Comparison of ENCODE assay signal across 8 cellular contexts in genomic region chr6:34027445-34027936, GRCh38.
DNase-seq lines count a peak whose midpoint lies in the region; ATAC-seq and TF ChIP-seq lines count a peak whose summit lies in the region.

No MANE protein-coding gene starts in this region.

- CTCF ChIA-PET in activated CD4-positive, alpha-beta memory T cell treated with anti-CD3 and anti-CD28 coated beads for 36 hours (lab: Charles Lee), result interaction anchor here (0.5 to 6.9 kb wide), 31 partner anchors 8 to 842 kb away, joined by 3 to 254 read pairs (median 4); partner anchors contain the start of genes IP6K3, LEMD2 and UQCC2

- no peaks in the 10 kb centered on the region for H3K36me3 Mint-ChIP-seq in activated CD4-positive, alpha-beta memory T cell treated with anti-CD3 and anti-CD28 coated beads for 36 hours
- H3K36me3 Mint-ChIP-seq in effector memory CD8-positive, alpha-beta T cell (ENCODE audit: insufficient read depth), result peaks cover 2% of the 10 kb centered on the region
- no peaks in the 10 kb centered on the region for H3K36me3 Mint-ChIP-seq in natural killer cell

- intact Hi-C loops in activated CD4-positive, alpha-beta memory T cell treated with anti-CD3 and anti-CD28 coated beads for 36 hours (cut with micrococcal nuclease), result loop anchor here (1.0 to 5.0 kb wide), 3 partner anchors 170 to 283 kb away; no protein-coding TSS in a partner anchor
- intact Hi-C loops in natural killer cell (cut with micrococcal nuclease), result loop anchor here (1.0 to 2.0 kb wide), 3 partner anchors 173 to 283 kb away; no protein-coding TSS in a partner anchor

- no peak overlapping the region for H3K4me3 Mint-ChIP-seq in activated CD4-positive, alpha-beta memory T cell treated with anti-CD3 and anti-CD28 coated beads for 36 hours
- H3K4me3 Mint-ChIP-seq in effector memory CD8-positive, alpha-beta T cell, result no peak overlapping the region
- H3K4me3 Mint-ChIP-seq in natural killer cell, result no peak overlapping the region
- H3K4me3 Mint-ChIP-seq in stimulated activated naive CD8-positive, alpha-beta T cell treated with anti-CD3 and anti-CD28 coated beads, Interleukin-15, amount 100 ng/mL, for 72 hours, result no peak overlapping the region

- POLR2A ChIA-PET in activated CD4-positive, alpha-beta memory T cell treated with anti-CD3 and anti-CD28 coated beads for 36 hours (lab: Charles Lee), result interaction anchor here (1.0 to 1.6 kb wide), 2 partner anchors 255 to 258 kb away, joined by 3 to 7 read pairs; no protein-coding TSS in a partner anchor

- H3K9me3 Mint-ChIP-seq in activated CD4-positive, alpha-beta memory T cell treated with anti-CD3 and anti-CD28 coated beads for 36 hours, result no peaks in the 10 kb centered on the region
- no peaks in the 10 kb centered on the region for H3K9me3 Mint-ChIP-seq in effector memory CD8-positive, alpha-beta T cell
- no peaks in the 10 kb centered on the region for H3K9me3 Mint-ChIP-seq in natural killer cell
- no peaks in the 10 kb centered on the region for H3K9me3 Mint-ChIP-seq in stimulated activated naive CD8-positive, alpha-beta T cell treated with anti-CD3 and anti-CD28 coated beads, Interleukin-15, amount 100 ng/mL, for 72 hours

- peak; percentile 88 for TF ChIP-seq CTCF in LNCaP clone FGC (IDR thresholded peaks at IDR 0.05; ENCODE audit: control insufficient read depth, extremely low read depth, insufficient read depth)
- peak; percentile 81 for TF ChIP-seq CTCF in natural killer cell (IDR thresholded peaks at IDR 0.05)

- no peaks in the 10 kb centered on the region for H3K27me3 Mint-ChIP-seq in activated CD4-positive, alpha-beta memory T cell treated with anti-CD3 and anti-CD28 coated beads for 36 hours
- peaks cover 6 to 38% of the 10 kb centered on the region in 2 donors for H3K27me3 Mint-ChIP-seq in effector memory CD8-positive, alpha-beta T cell
- peaks cover 14 to 16% of the 10 kb centered on the region in 2 donors for H3K27me3 Mint-ChIP-seq in natural killer cell (ENCODE audit: low read depth in 2 of 2)
- no peaks in the 10 kb centered on the region for H3K27me3 Mint-ChIP-seq in stimulated activated naive CD8-positive, alpha-beta T cell treated with anti-CD3 and anti-CD28 coated beads, Interleukin-15, amount 100 ng/mL, for 72 hours

- H3K4me3 ChIP-seq in LNCaP clone FGC (ENCODE audit: low read depth, low read length), result no peak overlapping the region

- H3K27ac Mint-ChIP-seq in activated CD4-positive, alpha-beta memory T cell treated with anti-CD3 and anti-CD28 coated beads for 36 hours, result no peak overlapping the region
- H3K27ac Mint-ChIP-seq in effector memory CD8-positive, alpha-beta T cell, result no peak overlapping the region
- no peak overlapping the region for H3K27ac Mint-ChIP-seq in natural killer cell
- no peak overlapping the region for H3K27ac Mint-ChIP-seq in stimulated activated naive CD8-positive, alpha-beta T cell treated with anti-CD3 and anti-CD28 coated beads, Interleukin-15, amount 100 ng/mL, for 72 hours

- peak; percentile 70 for ATAC-seq in effector memory CD8-positive, alpha-beta T cell (replicated peaks)
- ATAC-seq in natural killer cell, result peak; percentile 41 to 78 (median 67)
- ATAC-seq in stimulated activated naive CD8-positive, alpha-beta T cell treated with anti-CD3 and anti-CD28 coated beads, Interleukin-15, amount 100 ng/mL, for 72 hours, result peak; percentile 74
- no peak for ATAC-seq in HG03469 (IDR thresholded peaks at IDR 0.05; ENCODE audit: unreplicated experiment)
- ATAC-seq in HG02870 (IDR thresholded peaks at IDR 0.05; ENCODE audit: unreplicated experiment), result no peak

- H3K4me1 Mint-ChIP-seq in activated CD4-positive, alpha-beta memory T cell treated with anti-CD3 and anti-CD28 coated beads for 36 hours (ENCODE audit: low read depth), result no peaks in the 10 kb centered on the region
- H3K4me1 Mint-ChIP-seq in effector memory CD8-positive, alpha-beta T cell (ENCODE audit: low read depth in 2 of 2), result no peaks in the 10 kb centered on the region
- no peaks in the 10 kb centered on the region for H3K4me1 Mint-ChIP-seq in natural killer cell
- H3K4me1 Mint-ChIP-seq in stimulated activated naive CD8-positive, alpha-beta T cell treated with anti-CD3 and anti-CD28 coated beads, Interleukin-15, amount 100 ng/mL, for 72 hours, result no peaks in the 10 kb centered on the region

- DNase-seq in Daoy (ENCODE audit: low read depth) (peak; percentile 67), LNCaP clone FGC (ENCODE audit: low read depth) (no peak), natural killer cell (peak; percentile 65)
- peak; percentile 65 for DNase-seq in activated CD4-positive, alpha-beta memory T cell treated with anti-CD3 and anti-CD28 coated beads for 36 hours
- DNase-seq in effector memory CD8-positive, alpha-beta T cell, result peak; percentile 58 to 64 (median 64)
- DNase-seq in stimulated activated naive CD8-positive, alpha-beta T cell treated with anti-CD3 and anti-CD28 coated beads, Interleukin-15, amount 100 ng/mL, for 72 hours, result peak; percentile 61 to 66

Comparison
In these comparisons a context has a peak if more than half of its experiments do, and no peak if none do; other contexts are left out.
1. ATAC-seq: peak in effector memory CD8-positive, alpha-beta T cell (single experiment), natural killer cell (3 of 3) and stimulated activated naive CD8-positive, alpha-beta T cell treated with anti-CD3 and anti-CD28 coated beads, Interleukin-15, amount 100 ng/mL, for 72 hours (single experiment); none in HG03469 (single experiment) and HG02870 (single experiment).